Comparison of ENCODE assay signal across 1 cellular context in the genomic region with DNA sequence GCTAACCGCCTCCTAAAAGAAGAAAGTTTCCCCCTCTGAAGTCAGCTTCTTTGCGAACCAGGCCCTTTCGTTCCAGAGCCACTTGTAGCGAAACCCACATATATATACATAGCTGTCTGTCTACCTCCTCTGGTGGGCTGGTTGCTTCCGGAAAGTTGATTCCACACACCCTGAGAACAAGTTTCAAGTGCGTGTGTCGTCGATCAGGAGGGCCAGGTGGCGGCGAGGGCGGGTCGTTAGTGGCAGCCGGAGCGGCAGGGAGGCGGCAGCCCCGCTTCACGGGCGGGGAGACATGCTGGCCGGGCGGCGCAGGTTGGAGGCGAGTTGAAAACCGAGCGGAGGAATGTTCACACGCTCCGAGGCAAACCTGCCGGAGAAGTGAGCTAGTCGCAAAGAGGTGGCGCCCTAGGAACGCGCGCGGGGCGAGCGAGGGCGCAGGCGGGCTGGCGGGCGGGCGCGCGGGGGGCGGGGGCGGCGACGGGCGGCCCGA.
TF ChIP-seq lines count a peak whose summit lies in the region.

No MANE protein-coding gene starts in this region.

TF ChIP-seq in IMR-90, 13 proteins besides CTCF, POLR2A, EP300 and RAD21 (continued from another document):
- TF ChIP-seq, protein P1, sequence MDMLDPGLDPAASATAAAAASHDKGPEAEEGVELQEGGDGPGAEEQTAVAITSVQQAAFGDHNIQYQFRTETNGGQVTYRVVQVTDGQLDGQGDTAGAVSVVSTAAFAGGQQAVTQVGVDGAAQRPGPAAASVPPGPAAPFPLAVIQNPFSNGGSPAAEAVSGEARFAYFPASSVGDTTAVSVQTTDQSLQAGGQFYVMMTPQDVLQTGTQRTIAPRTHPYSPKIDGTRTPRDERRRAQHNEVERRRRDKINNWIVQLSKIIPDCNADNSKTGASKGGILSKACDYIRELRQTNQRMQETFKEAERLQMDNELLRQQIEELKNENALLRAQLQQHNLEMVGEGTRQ (IDR thresholded peaks at IDR 0.05; ENCODE audit: low read depth, low read length): no peak
- TF ChIP-seq MXI1 (IDR thresholded peaks at IDR 0.05; ENCODE audit: borderline replicate concordance, low read depth, low read length): no peak
